ENCODE assay signal across 1 cellular context in genomic region chr5:133317558-133317957, GRCh38.
TF ChIP-seq lines count a peak whose summit lies in the region.

No MANE protein-coding gene starts in this region.

TF ChIP-seq in WTC11, 78 proteins besides CTCF, POLR2A, EP300 and RAD21 (continued from another document):
- TF ChIP-seq ATF2 (CRISPR knock-in tag; IDR thresholded peaks at IDR 0.05; ENCODE audit: borderline replicate concordance, low read depth) = no peak
TF ChIP-seq in WTC11: peak in this region for 0.
